1 cellular context compared by ENCODE assay signal in the genomic region with DNA sequence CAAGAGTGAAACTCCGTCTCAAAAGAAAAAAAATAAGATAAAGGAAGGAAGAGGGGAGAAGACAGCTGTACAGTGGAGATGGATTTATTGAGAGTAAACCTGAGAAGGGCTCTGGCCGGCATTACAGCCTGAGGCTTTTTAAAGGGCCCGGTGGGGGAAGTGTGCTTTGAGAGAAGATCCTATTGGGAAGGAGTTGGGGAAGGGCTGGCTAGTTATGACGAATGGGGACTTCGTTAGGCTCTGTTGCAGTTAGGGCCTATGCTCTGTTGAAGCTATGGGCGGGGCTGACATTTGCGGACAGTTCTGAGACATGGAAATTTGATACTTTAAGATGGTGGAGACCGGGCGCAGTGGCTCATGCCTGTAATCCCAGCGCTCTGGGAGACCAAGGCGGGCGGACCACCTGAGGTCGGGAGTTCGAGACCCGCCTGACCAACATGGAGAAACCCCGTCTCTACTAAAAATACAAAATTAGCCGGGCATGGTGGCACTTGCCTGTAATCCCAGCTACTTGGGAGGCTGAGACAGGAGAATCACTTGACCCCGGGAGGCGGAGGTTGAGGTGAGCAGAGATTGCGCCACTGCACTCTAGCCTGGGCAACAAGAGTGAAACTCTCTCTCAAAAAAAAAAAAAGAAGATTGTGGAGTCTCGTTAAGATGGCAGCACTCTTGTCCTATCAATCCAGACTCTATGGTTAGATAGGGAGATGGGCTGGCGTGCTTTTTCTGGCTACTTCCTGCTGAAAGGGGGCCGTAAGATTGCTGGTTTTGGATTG.
A peak's percentile ranks its signal among the peaks of the same experiment; 100 is the strongest.
TF ChIP-seq lines count a peak whose summit lies in the region.

No MANE protein-coding gene starts in this region.

TF ChIP-seq in K562, 482 proteins besides CTCF, POLR2A, EP300 and RAD21 (continued from another document):
- TF ChIP-seq, protein P1, sequence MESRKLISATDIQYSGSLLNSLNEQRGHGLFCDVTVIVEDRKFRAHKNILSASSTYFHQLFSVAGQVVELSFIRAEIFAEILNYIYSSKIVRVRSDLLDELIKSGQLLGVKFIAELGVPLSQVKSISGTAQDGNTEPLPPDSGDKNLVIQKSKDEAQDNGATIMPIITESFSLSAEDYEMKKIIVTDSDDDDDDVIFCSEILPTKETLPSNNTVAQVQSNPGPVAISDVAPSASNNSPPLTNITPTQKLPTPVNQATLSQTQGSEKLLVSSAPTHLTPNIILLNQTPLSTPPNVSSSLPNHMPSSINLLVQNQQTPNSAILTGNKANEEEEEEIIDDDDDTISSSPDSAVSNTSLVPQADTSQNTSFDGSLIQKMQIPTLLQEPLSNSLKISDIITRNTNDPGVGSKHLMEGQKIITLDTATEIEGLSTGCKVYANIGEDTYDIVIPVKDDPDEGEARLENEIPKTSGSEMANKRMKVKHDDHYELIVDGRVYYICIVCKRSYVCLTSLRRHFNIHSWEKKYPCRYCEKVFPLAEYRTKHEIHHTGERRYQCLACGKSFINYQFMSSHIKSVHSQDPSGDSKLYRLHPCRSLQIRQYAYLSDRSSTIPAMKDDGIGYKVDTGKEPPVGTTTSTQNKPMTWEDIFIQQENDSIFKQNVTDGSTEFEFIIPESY (CRISPR knock-in tag; IDR thresholded peaks at IDR 0.05): peak; percentile 53; the same call in 1 of the 2 replicates
- TF ChIP-seq PCBP1 (IDR thresholded peaks at IDR 0.05; ENCODE audit: low read depth, low read length, poor library complexity, severe bottlenecking) (no peak), PTTG1 (tag; IDR thresholded peaks at IDR 0.05; ENCODE audit: low read depth) (peak; percentile 90), SP2 (IDR thresholded peaks at IDR 0.05; ENCODE audit: extremely low read depth, low read depth, low read length, poor library complexity, severe bottlenecking) (no peak), DPF2 (IDR thresholded peaks at IDR 0.05) (peak; percentile 76), FOSL1 (tag; conservative IDR thresholded peaks at IDR 0.05) (peak; percentile 55), HNRNPL (IDR thresholded peaks at IDR 0.05; ENCODE audit: low read depth, low read length) (no peak), BRCA1 (IDR thresholded peaks at IDR 0.05) (no peak), BRCA1 (CRISPR knock-in tag; IDR thresholded peaks at IDR 0.05) (no peak), BCOR (IDR thresholded peaks at IDR 0.05) (peak; percentile 85), ADNP (tag; IDR thresholded peaks at IDR 0.05) (peak; percentile 99), ZFP30 (CRISPR knock-in tag; IDR thresholded peaks at IDR 0.05; ENCODE audit: borderline replicate concordance) (no peak), CXXC5 (CRISPR knock-in tag; IDR thresholded peaks at IDR 0.05) (peak; percentile 60; the same call in 1 of the 2 replicates), NR2C2 (CRISPR knock-in tag; IDR thresholded peaks at IDR 0.05) (no peak), NR2C2 (tag; IDR thresholded peaks at IDR 0.05) (peak; percentile 73), ELF4 (CRISPR knock-in tag; IDR thresholded peaks at IDR 0.05) (peak; percentile 57; the same call in 1 of the 2 replicates), NR2C1 (IDR thresholded peaks at IDR 0.05) (peak; percentile 22; the same call in 1 of the 2 replicates), NR2C1 (tag; IDR thresholded peaks at IDR 0.05) (peak; percentile 60), ETS2 (tag; IDR thresholded peaks at IDR 0.05; ENCODE audit: borderline replicate concordance, poor library complexity, severe bottlenecking) (no peak), HDAC2 (IDR thresholded peaks at IDR 0.05) (0 out of 2 replicates have a peak, but pooled peaks have one; percentile 54), ZNF699 (CRISPR knock-in tag; IDR thresholded peaks at IDR 0.05; ENCODE audit: insufficient replicate concordance) (no peak), YY1 (IDR thresholded peaks at IDR 0.05; ENCODE audit: borderline replicate concordance in 1 of 3, control insufficient read depth in 1 of 3, extremely low read depth in 1 of 3, insufficient read depth in 3 of 3, insufficient read length in 1 of 3, insufficient replicate concordance in 2 of 3, low read depth in 1 of 3, low read length in 2 of 3) (peak in 2 of 3 experiments; percentile 41 to 81), KDM4B (IDR thresholded peaks at IDR 0.05; ENCODE audit: borderline replicate concordance in 2 of 2, low read depth in 1 of 2) (no peak), HSF4 (CRISPR knock-in tag; IDR thresholded peaks at IDR 0.05; ENCODE audit: borderline replicate concordance) (no peak), HDAC8 (tag; IDR thresholded peaks at IDR 0.05) (peak; percentile 88), JUN (IDR thresholded peaks at IDR 0.05; ENCODE audit: borderline replicate concordance, low read depth, low read length) (no peak), JUN (CRISPR knock-in tag; IDR thresholded peaks at IDR 0.05; ENCODE audit: borderline replicate concordance) (no peak; the same call in 1 of the 2 replicates), TAF1 (IDR thresholded peaks at IDR 0.05; ENCODE audit: control insufficient read depth, extremely low read depth, insufficient read depth, low read length, severe bottlenecking) (peak; percentile 71), ZNF232 (CRISPR knock-in tag; IDR thresholded peaks at IDR 0.05) (no peak)
- TF ChIP-seq, protein P2, sequence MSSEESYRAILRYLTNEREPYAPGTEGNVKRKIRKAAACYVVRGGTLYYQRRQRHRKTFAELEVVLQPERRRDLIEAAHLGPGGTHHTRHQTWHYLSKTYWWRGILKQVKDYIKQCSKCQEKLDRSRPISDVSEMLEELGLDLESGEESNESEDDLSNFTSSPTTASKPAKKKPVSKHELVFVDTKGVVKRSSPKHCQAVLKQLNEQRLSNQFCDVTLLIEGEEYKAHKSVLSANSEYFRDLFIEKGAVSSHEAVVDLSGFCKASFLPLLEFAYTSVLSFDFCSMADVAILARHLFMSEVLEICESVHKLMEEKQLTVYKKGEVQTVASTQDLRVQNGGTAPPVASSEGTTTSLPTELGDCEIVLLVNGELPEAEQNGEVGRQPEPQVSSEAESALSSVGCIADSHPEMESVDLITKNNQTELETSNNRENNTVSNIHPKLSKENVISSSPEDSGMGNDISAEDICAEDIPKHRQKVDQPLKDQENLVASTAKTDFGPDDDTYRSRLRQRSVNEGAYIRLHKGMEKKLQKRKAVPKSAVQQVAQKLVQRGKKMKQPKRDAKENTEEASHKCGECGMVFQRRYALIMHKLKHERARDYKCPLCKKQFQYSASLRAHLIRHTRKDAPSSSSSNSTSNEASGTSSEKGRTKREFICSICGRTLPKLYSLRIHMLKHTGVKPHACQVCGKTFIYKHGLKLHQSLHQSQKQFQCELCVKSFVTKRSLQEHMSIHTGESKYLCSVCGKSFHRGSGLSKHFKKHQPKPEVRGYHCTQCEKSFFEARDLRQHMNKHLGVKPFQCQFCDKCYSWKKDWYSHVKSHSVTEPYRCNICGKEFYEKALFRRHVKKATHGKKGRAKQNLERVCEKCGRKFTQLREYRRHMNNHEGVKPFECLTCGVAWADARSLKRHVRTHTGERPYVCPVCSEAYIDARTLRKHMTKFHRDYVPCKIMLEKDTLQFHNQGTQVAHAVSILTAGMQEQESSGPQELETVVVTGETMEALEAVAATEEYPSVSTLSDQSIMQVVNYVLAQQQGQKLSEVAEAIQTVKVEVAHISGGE (CRISPR knock-in tag; IDR thresholded peaks at IDR 0.05): peak in 1 of 3 experiments; percentile 75; a peak in 2 of 6 replicates
- TF ChIP-seq, protein P3, sequence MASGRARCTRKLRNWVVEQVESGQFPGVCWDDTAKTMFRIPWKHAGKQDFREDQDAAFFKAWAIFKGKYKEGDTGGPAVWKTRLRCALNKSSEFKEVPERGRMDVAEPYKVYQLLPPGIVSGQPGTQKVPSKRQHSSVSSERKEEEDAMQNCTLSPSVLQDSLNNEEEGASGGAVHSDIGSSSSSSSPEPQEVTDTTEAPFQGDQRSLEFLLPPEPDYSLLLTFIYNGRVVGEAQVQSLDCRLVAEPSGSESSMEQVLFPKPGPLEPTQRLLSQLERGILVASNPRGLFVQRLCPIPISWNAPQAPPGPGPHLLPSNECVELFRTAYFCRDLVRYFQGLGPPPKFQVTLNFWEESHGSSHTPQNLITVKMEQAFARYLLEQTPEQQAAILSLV (tag; IDR thresholded peaks at IDR 0.05): peak; percentile 72; the same call in 1 of the 2 replicates
- TF ChIP-seq, protein P4, sequence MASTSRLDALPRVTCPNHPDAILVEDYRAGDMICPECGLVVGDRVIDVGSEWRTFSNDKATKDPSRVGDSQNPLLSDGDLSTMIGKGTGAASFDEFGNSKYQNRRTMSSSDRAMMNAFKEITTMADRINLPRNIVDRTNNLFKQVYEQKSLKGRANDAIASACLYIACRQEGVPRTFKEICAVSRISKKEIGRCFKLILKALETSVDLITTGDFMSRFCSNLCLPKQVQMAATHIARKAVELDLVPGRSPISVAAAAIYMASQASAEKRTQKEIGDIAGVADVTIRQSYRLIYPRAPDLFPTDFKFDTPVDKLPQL (IDR thresholded peaks at IDR 0.05; ENCODE audit: extremely low read depth, insufficient read length): no peak
- TF ChIP-seq, protein P5, sequence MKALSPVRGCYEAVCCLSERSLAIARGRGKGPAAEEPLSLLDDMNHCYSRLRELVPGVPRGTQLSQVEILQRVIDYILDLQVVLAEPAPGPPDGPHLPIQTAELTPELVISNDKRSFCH (CRISPR knock-in tag; IDR thresholded peaks at IDR 0.05): no peak
- TF ChIP-seq, protein P5 (tag; IDR thresholded peaks at IDR 0.05): peak; percentile 97
- TF ChIP-seq, protein P6, sequence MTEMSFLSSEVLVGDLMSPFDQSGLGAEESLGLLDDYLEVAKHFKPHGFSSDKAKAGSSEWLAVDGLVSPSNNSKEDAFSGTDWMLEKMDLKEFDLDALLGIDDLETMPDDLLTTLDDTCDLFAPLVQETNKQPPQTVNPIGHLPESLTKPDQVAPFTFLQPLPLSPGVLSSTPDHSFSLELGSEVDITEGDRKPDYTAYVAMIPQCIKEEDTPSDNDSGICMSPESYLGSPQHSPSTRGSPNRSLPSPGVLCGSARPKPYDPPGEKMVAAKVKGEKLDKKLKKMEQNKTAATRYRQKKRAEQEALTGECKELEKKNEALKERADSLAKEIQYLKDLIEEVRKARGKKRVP (CRISPR knock-in tag; IDR thresholded peaks at IDR 0.05): 0 out of 2 replicates have a peak, but pooled peaks have one; percentile 18
- TF ChIP-seq, protein P7, sequence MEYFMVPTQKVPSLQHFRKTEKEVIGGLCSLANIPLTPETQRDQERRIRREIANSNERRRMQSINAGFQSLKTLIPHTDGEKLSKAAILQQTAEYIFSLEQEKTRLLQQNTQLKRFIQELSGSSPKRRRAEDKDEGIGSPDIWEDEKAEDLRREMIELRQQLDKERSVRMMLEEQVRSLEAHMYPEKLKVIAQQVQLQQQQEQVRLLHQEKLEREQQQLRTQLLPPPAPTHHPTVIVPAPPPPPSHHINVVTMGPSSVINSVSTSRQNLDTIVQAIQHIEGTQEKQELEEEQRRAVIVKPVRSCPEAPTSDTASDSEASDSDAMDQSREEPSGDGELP (CRISPR knock-in tag; IDR thresholded peaks at IDR 0.05; ENCODE audit: borderline replicate concordance): peak; percentile 59; the same call in 1 of the 2 replicates
- TF ChIP-seq, protein P8, sequence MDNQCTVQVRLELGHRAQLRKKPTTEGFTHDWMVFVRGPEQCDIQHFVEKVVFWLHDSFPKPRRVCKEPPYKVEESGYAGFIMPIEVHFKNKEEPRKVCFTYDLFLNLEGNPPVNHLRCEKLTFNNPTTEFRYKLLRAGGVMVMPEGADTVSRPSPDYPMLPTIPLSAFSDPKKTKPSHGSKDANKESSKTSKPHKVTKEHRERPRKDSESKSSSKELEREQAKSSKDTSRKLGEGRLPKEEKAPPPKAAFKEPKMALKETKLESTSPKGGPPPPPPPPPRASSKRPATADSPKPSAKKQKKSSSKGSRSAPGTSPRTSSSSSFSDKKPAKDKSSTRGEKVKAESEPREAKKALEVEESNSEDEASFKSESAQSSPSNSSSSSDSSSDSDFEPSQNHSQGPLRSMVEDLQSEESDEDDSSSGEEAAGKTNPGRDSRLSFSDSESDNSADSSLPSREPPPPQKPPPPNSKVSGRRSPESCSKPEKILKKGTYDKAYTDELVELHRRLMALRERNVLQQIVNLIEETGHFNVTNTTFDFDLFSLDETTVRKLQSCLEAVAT (IDR thresholded peaks at IDR 0.05): peak in 1 of 2 experiments; percentile 21; a peak in 1 of 4 replicates
- TF ChIP-seq, protein P9, sequence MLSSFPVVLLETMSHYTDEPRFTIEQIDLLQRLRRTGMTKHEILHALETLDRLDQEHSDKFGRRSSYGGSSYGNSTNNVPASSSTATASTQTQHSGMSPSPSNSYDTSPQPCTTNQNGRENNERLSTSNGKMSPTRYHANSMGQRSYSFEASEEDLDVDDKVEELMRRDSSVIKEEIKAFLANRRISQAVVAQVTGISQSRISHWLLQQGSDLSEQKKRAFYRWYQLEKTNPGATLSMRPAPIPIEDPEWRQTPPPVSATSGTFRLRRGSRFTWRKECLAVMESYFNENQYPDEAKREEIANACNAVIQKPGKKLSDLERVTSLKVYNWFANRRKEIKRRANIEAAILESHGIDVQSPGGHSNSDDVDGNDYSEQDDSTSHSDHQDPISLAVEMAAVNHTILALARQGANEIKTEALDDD (IDR thresholded peaks at IDR 0.05): peak; percentile 95
